14 cellular contexts compared by ENCODE assay signal in the genomic region with DNA sequence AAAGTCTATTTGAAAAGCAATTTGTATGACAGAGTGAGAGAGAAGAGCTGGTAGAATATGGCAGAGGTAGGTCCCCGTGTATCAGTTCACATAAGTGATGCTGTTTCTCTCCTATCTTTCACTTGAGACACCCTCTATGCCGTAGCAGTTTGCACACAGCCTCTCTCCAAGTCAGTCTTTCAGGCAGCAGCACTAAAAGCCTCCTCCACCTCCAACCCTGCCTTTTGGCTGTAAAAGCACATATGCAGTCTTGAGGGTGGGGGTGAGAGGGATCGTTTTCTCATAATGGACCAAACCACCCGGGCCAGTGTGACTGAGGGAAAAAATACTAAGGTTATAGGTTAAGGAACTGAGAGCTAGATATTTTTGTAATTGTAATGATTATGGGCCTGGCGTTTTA.
DNase-seq lines count a peak whose midpoint lies in the region; ATAC-seq, FAIRE-seq and TF ChIP-seq lines count a peak whose summit lies in the region.
"Had no signal": no experiment of that assay in that cellular context is flagged by ENCODE, and none has a peak within 500 bp of the region (broad histone marks: within the 10 kb centered on the region; RNA-seq: fewer than 3 reads in every experiment).

No MANE protein-coding gene starts in this region.

- TF ChIP-seq CTCF in H1 (IDR thresholded peaks at IDR 0.05; ENCODE audit: control extremely low read depth in 1 of 3, insufficient read depth in 1 of 3, low read depth in 1 of 3, low read length in 3 of 3), result no peak
- no peak for TF ChIP-seq CTCF in nephron progenitor cell (IDR thresholded peaks at IDR 0.05)

- no peak for TF ChIP-seq EP300 in H1 (IDR thresholded peaks at IDR 0.05; ENCODE audit: borderline replicate concordance in 1 of 2, low read depth in 2 of 2, low read length in 2 of 2)

- TF ChIP-seq POLR2A in H1 (IDR thresholded peaks at IDR 0.05; ENCODE audit: control extremely low read depth in 1 of 2, low read depth in 2 of 2, low read length in 2 of 2), result no peak

- POLR2A ChIA-PET in H1 (lab: Charles Lee; ENCODE audit: partially characterized antibody), result no interaction called here

- no peak overlapping the region for H3K4ac ChIP-seq in H1 (replicated peaks; ENCODE audit: insufficient read length, low read depth, low read length)

- no peak for TF ChIP-seq RAD21 in H1 (IDR thresholded peaks at IDR 0.05 in 1 of 2, conservative IDR thresholded peaks at IDR 0.05 in 1 of 2; ENCODE audit: low read depth in 2 of 2, low read length in 2 of 2)

- H3K9me3 ChIP-seq in H1 (ENCODE audit: insufficient read depth in 2 of 2, low read depth in 1 of 2, low read length in 1 of 2), result no peaks in the 10 kb centered on the region
- H3K9me3 ChIP-seq: BE2C had no signal

- H2BK5ac ChIP-seq in H1 (ENCODE audit: low read depth, low read length), result no peak overlapping the region

- no peak overlapping the region for H3K56ac ChIP-seq in H1 (replicated peaks; ENCODE audit: insufficient read length, low read depth, low read length)

- H3K23me2 ChIP-seq in H1 (ENCODE audit: low read depth, low read length), result no peaks in the 10 kb centered on the region

- H2BK20ac ChIP-seq in H1 (ENCODE audit: low read length), result no peak overlapping the region

- peaks cover 0 to 7% (median 6%) of the 10 kb centered on the region in 4 experiments; a peak in 5 of 7 replicates for H3K4me1 ChIP-seq in H1 (replicated peaks in 1 of 4; ENCODE audit: control insufficient read depth in 3 of 4, insufficient read depth in 4 of 4, low read length in 3 of 4)
- H3K4me1 ChIP-seq: BE2C had no signal

- H3K23ac ChIP-seq in H1 (ENCODE audit: insufficient read length), result no peak overlapping the region

- H2BK15ac ChIP-seq in H1 (ENCODE audit: low read length), result no peak overlapping the region

- H2AFZ ChIP-seq in H1 (ENCODE audit: low read length), result no peak overlapping the region

- H2BK12ac ChIP-seq in H1 (ENCODE audit: low read depth, low read length), result no peak overlapping the region

- no peak for FAIRE-seq in H1 (lab: Jason Lieb, UNC)
- FAIRE-seq: A204.1, GM12878 had no signal

- ATAC-seq in stimulated activated naive CD8-positive, alpha-beta T cell treated with anti-CD3 and anti-CD28 coated beads, Interleukin-15, amount 100 ng/mL, for 72 hours, result no peak
- no peak for ATAC-seq in HG02678 (IDR thresholded peaks at IDR 0.05; ENCODE audit: unreplicated experiment)
- no peak for ATAC-seq in activated naive CD4-positive, alpha-beta T cell treated with anti-CD3 and anti-CD28 coated beads, Interleukin-2, amount 50 U/mL, for 72 hours
- ATAC-seq: GM12878 had no signal

- H2BK120ac ChIP-seq in H1 (replicated peaks; ENCODE audit: low read depth, low read length), result no peak overlapping the region

- CTCF ChIA-PET in H1 (lab: Charles Lee; ENCODE audit: partially characterized antibody), result no interaction called here

- peak overlapping the region; percentile 20 for H3K4me3 Mint-ChIP-seq in nephron progenitor cell
- H3K4me3 Mint-ChIP-seq in stimulated activated naive CD8-positive, alpha-beta T cell treated with anti-CD3 and anti-CD28 coated beads, Interleukin-15, amount 100 ng/mL, for 72 hours, result no peak overlapping the region
- H3K4me3 Mint-ChIP-seq: CD4-positive, alpha-beta memory T cell had no signal

- H3K79me2 ChIP-seq in H1 (ENCODE audit: control insufficient read depth in 1 of 2, insufficient read depth in 2 of 2, low read length in 2 of 2), result no peaks in the 10 kb centered on the region

- DNase-seq in NCI-H2227 (lab: John Stamatoyannopoulos, UW; ENCODE audit: unreplicated experiment) (peak; percentile 62), H1 (ENCODE audit: low read depth in 1 of 2, low spot score in 2 of 2) (no peak), nephron progenitor cell (no peak), HK-2 (ENCODE audit: unreplicated experiment) (no peak)
- no peak for DNase-seq in stimulated activated naive CD8-positive, alpha-beta T cell treated with anti-CD3 and anti-CD28 coated beads, Interleukin-15, amount 100 ng/mL, for 72 hours
- no peak for DNase-seq in activated naive CD4-positive, alpha-beta T cell treated with anti-CD3 and anti-CD28 coated beads, Interleukin-2, amount 50 U/mL, for 72 hours (ENCODE audit: low spot score in 2 of 2)
- DNase-seq: BE2C; CD4-positive, alpha-beta memory T cell; DMS79; HCEC 1CT had no signal

- no peak overlapping the region for H3K9ac ChIP-seq in H1 (replicated peaks in 1 of 4; ENCODE audit: extremely low read depth in 1 of 4, low read depth in 3 of 4, low read length in 3 of 4)

- H3K27ac Mint-ChIP-seq in nephron progenitor cell, result peak overlapping the region; percentile 10
- H3K27ac Mint-ChIP-seq in stimulated activated naive CD8-positive, alpha-beta T cell treated with anti-CD3 and anti-CD28 coated beads, Interleukin-15, amount 100 ng/mL, for 72 hours, result no peak overlapping the region
- H3K27ac Mint-ChIP-seq in activated naive CD4-positive, alpha-beta T cell treated with anti-CD3 and anti-CD28 coated beads, Interleukin-2, amount 50 U/mL, for 72 hours, result no peak overlapping the region
- H3K27ac Mint-ChIP-seq: CD4-positive, alpha-beta memory T cell had no signal

- H4K91ac ChIP-seq in H1 (replicated peaks; ENCODE audit: insufficient read length, low read length), result peak overlapping the region; percentile 25

- H3K36me3 ChIP-seq in H1 (ENCODE audit: control insufficient read depth in 2 of 4, insufficient read depth in 4 of 4, low read length in 3 of 4), result no peaks in the 10 kb centered on the region
- H3K36me3 ChIP-seq: BE2C had no signal

- H2AK5ac ChIP-seq in H1 (ENCODE audit: low read depth, low read length), result no peak overlapping the region

- H3K27me3 ChIP-seq in H1 (replicated peaks in 1 of 4; ENCODE audit: control insufficient read depth in 3 of 4, extremely low read depth in 1 of 4, insufficient read depth in 3 of 4, low read length in 3 of 4), result no peaks in the 10 kb centered on the region
- H3K27me3 ChIP-seq: BE2C had no signal

- WGBS in H1 (ENCODE audit: extremely low coverage in 1 of 2, insufficient coverage in 1 of 2, insufficient read length in 1 of 2, insufficient replicate concordance in 2 of 2, low coverage in 1 of 2, low lambda C conversion rate in 2 of 2, missing lambda C conversion rate in 1 of 2), 2 experiments, result 86% methylated on average over 5 of the region's 5 CpGs; no CpG with 5 or more reads in 1 of the 2 experiments

- H4K5ac ChIP-seq in H1 (ENCODE audit: insufficient read length, low read depth, low read length), result no peak overlapping the region

- H3K4me2 ChIP-seq in H1 (ENCODE audit: insufficient read depth in 1 of 2, low read depth in 2 of 2, low read length in 2 of 2), result no peak overlapping the region

- H3K36me3 Mint-ChIP-seq in nephron progenitor cell (ENCODE audit: low read depth), result no peaks in the 10 kb centered on the region
- no peaks in the 10 kb centered on the region for H3K36me3 Mint-ChIP-seq in activated naive CD4-positive, alpha-beta T cell treated with anti-CD3 and anti-CD28 coated beads, Interleukin-2, amount 50 U/mL, for 72 hours
- H3K36me3 Mint-ChIP-seq: CD4-positive, alpha-beta memory T cell had no signal

- H3K14ac ChIP-seq in H1 (ENCODE audit: insufficient read length), result no peak overlapping the region

- no peaks in the 10 kb centered on the region for H3K9me3 Mint-ChIP-seq in nephron progenitor cell
- H3K9me3 Mint-ChIP-seq in stimulated activated naive CD8-positive, alpha-beta T cell treated with anti-CD3 and anti-CD28 coated beads, Interleukin-15, amount 100 ng/mL, for 72 hours, result peaks cover 0 to 5% of the 10 kb centered on the region in 2 donors
- no peaks in the 10 kb centered on the region for H3K9me3 Mint-ChIP-seq in activated naive CD4-positive, alpha-beta T cell treated with anti-CD3 and anti-CD28 coated beads, Interleukin-2, amount 50 U/mL, for 72 hours

- H3K4me3 ChIP-seq in H1 (ENCODE audit: extremely low read depth in 1 of 4, insufficient read depth in 2 of 4, low read depth in 3 of 4, low read length in 4 of 4), result no peak overlapping the region
- H3K4me3 ChIP-seq: GM12878 had no signal

- H3K79me1 ChIP-seq in H1 (ENCODE audit: low read depth, low read length), result no peaks in the 10 kb centered on the region

- H4K8ac ChIP-seq in H1 (ENCODE audit: extremely low read depth, insufficient read depth, low read length), result no peak overlapping the region

- H3K27ac ChIP-seq in H1 (ENCODE audit: low read depth, low read length), result no peak overlapping the region
- H3K27ac ChIP-seq: C4-2B had no signal

- H4K20me1 ChIP-seq in H1 (replicated peaks in 1 of 2; ENCODE audit: control insufficient read depth in 1 of 2, insufficient read depth in 2 of 2, low read length in 2 of 2), result no peaks in the 10 kb centered on the region

- peaks cover 70% of the 10 kb centered on the region for H3K4me1 Mint-ChIP-seq in nephron progenitor cell
- H3K4me1 Mint-ChIP-seq in stimulated activated naive CD8-positive, alpha-beta T cell treated with anti-CD3 and anti-CD28 coated beads, Interleukin-15, amount 100 ng/mL, for 72 hours, result no peaks in the 10 kb centered on the region
- H3K4me1 Mint-ChIP-seq: CD4-positive, alpha-beta memory T cell had no signal

- H3K27me3 Mint-ChIP-seq in nephron progenitor cell (ENCODE audit: low read depth, poor library complexity), result peaks cover 4% of the 10 kb centered on the region
- H3K27me3 Mint-ChIP-seq in stimulated activated naive CD8-positive, alpha-beta T cell treated with anti-CD3 and anti-CD28 coated beads, Interleukin-15, amount 100 ng/mL, for 72 hours, result no peaks in the 10 kb centered on the region
- H3K27me3 Mint-ChIP-seq: CD4-positive, alpha-beta memory T cell had no signal

- H3K18ac ChIP-seq in H1 (ENCODE audit: extremely low read depth, low read length), result no peak overlapping the region

TF ChIP-seq in H1, 55 proteins besides CTCF, POLR2A, EP300 and RAD21:
- TF ChIP-seq BCL11A (IDR thresholded peaks at IDR 0.05; ENCODE audit: low read depth in 2 of 2, low read length in 2 of 2) (no peak), KDM4A (IDR thresholded peaks at IDR 0.05; ENCODE audit: low read depth, low read length, severe bottlenecking) (no peak), NRF1 (IDR thresholded peaks at IDR 0.05; ENCODE audit: low read depth, low read length) (no peak), GTF2F1 (IDR thresholded peaks at IDR 0.05; ENCODE audit: borderline replicate concordance, low read depth, low read length) (no peak), RBBP5 (IDR thresholded peaks at IDR 0.05; ENCODE audit: borderline replicate concordance, low read depth, low read length) (no peak), ZNF274 (IDR thresholded peaks at IDR 0.05; ENCODE audit: borderline replicate concordance, extremely low read depth, low read length) (no peak)
- TF ChIP-seq, protein P1, sequence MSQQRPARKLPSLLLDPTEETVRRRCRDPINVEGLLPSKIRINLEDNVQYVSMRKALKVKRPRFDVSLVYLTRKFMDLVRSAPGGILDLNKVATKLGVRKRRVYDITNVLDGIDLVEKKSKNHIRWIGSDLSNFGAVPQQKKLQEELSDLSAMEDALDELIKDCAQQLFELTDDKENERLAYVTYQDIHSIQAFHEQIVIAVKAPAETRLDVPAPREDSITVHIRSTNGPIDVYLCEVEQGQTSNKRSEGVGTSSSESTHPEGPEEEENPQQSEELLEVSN (IDR thresholded peaks at IDR 0.05), result no peak
- TF ChIP-seq, protein P2, sequence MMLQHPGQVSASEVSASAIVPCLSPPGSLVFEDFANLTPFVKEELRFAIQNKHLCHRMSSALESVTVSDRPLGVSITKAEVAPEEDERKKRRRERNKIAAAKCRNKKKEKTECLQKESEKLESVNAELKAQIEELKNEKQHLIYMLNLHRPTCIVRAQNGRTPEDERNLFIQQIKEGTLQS (IDR thresholded peaks at IDR 0.05; ENCODE audit: insufficient read depth, low read depth, low read length), result no peak
